Comparison of ENCODE assay signal across 8 cellular contexts in the genomic region with DNA sequence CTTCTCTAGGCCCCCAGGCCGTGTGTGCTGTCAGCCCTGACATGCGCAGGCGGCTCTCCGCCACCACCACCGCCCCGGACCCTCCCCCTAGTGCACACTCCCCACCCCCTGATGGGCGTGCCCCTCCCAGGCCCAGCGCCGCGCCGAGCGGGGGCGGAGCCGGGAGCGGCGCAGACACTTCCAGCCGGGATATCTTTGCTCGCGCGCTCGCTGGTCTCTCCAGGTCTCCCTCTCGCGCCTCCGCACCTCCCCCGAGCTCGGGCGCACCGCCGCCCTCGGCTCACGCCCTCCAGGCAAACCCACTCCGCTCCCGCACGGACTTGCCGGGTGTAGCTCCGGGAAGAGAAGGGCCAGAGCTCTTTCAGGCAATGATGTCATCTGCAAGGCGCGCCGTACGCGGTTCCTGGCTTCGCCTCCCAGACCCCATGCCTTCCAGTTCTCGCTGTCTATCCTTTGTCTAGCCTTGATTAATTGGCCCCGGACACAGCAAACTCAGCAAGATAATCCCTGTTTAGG. TPM values are rescaled to one million over a fixed set of nuclear protein-coding genes. Genes with fewer than 3 reads are reported as not detected.
DNase-seq lines count a peak whose midpoint lies in the region; ATAC-seq and TF ChIP-seq lines count a peak whose summit lies in the region.

A gene with protein sequence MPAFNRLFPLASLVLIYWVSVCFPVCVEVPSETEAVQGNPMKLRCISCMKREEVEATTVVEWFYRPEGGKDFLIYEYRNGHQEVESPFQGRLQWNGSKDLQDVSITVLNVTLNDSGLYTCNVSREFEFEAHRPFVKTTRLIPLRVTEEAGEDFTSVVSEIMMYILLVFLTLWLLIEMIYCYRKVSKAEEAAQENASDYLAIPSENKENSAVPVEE (minus strand): TSS at position 59 of the 516 bp plus-strand sequence. CDS start 823 bp downstream, outside the sequence.

- H3K9ac ChIP-seq in neural cell (ENCODE audit: low read length), result peak within 1 kb of the TSS; percentile 98

- no peaks in the 10 kb centered on the region for H3F3A ChIP-seq in neural cell (ENCODE audit: insufficient read depth, low read length, poor library complexity, severe bottlenecking)

- WGBS in aorta, 2 donors, result 1% methylated on average over 31 to 44 of the region's 44 CpGs

- peak within 1 kb of the TSS; percentile 71 for H3K4me3 Mint-ChIP-seq in activated T-helper 2 cell treated with anti-CD3 and anti-CD28 coated beads, Interferon-gamma antibody, Interleukin-2, Interleukin-4, amounts not matched to agents 10 μg/mL and 5 μg/mL and 100 μg/mL, durations not matched to agents 14 hours and 24 hours and 36 hours (ENCODE audit: low read depth)

- H3K27me3 ChIP-seq in neural cell (ENCODE audit: insufficient read depth, low read depth, low read length) (peaks cover 5% of the 10 kb centered on the region), aorta (ENCODE audit: control insufficient read depth in 1 of 2, insufficient read depth in 2 of 2, low read length in 1 of 2) (peaks cover 0 to 4% of the 10 kb centered on the region in 2 donors)

- H3K79me2 ChIP-seq in neural cell (replicated peaks; ENCODE audit: insufficient read depth, low read length), result peaks cover 30% of the 10 kb centered on the region

- peak within 1 kb of the TSS; percentile 68 for H3K4me2 ChIP-seq in neural cell (ENCODE audit: low read length)

- H3K27ac ChIP-seq in neural cell (ENCODE audit: low read length), result peak within 1 kb of the TSS; percentile 95
- no peak within 1 kb of the TSS for H3K27ac ChIP-seq in aorta (ENCODE audit: low read depth in 1 of 2, low read length in 2 of 2)

- H3K27me3 Mint-ChIP-seq in activated T-helper 2 cell treated with anti-CD3 and anti-CD28 coated beads, Interferon-gamma antibody, Interleukin-2, Interleukin-4, amounts not matched to agents 10 μg/mL and 5 μg/mL and 100 μg/mL, durations not matched to agents 14 hours and 24 hours and 36 hours (ENCODE audit: low read depth), result peaks cover 45% of the 10 kb centered on the region

- H3K9me3 Mint-ChIP-seq in activated T-helper 2 cell treated with anti-CD3 and anti-CD28 coated beads, Interferon-gamma antibody, Interleukin-2, Interleukin-4, amounts not matched to agents 10 μg/mL and 5 μg/mL and 100 μg/mL, durations not matched to agents 14 hours and 24 hours and 36 hours, result peaks cover 12% of the 10 kb centered on the region

- H3K9me3 ChIP-seq in neural cell (ENCODE audit: low read length), result no peaks in the 10 kb centered on the region
- peaks cover 2% of the 10 kb centered on the region for H3K9me3 ChIP-seq in aorta (ENCODE audit: control insufficient read depth, low read length)

- H3K4me3 ChIP-seq in AG10803 (ENCODE audit: low read length), result peak within 1 kb of the TSS; percentile 72
- peak within 1 kb of the TSS; percentile 95 for H3K4me3 ChIP-seq in neural cell (ENCODE audit: low read length)
- peak within 1 kb of the TSS in 1 of 2 donors; percentile 5 for H3K4me3 ChIP-seq in aorta (ENCODE audit: low read length in 2 of 2)

- no peaks in the 10 kb centered on the region for H3K4me1 ChIP-seq in aorta (ENCODE audit: control insufficient read depth in 1 of 2, insufficient read depth in 2 of 2, low read length in 2 of 2)

- intact Hi-C loops in activated T-helper 2 cell treated with anti-CD3 and anti-CD28 coated beads, Interferon-gamma antibody, Interleukin-2, Interleukin-4, amounts not matched to agents 10 μg/mL and 5 μg/mL and 100 μg/mL, durations not matched to agents 14 hours and 24 hours and 36 hours (cut with micrococcal nuclease), result no loop called here
- intact Hi-C loops in aorta (cut with DNase I), result no loop called here

- no peaks in the 10 kb centered on the region for H3K9me2 ChIP-seq in neural cell (ENCODE audit: insufficient read depth, low read length)

- no peaks in the 10 kb centered on the region for H4K20me1 ChIP-seq in neural cell (ENCODE audit: insufficient read depth)

- ATAC-seq in aorta (ENCODE audit: low FRiP score) (peak; percentile 88), GM21515 (IDR thresholded peaks at IDR 0.05; ENCODE audit: unreplicated experiment) (no peak)

- H3K36me3 Mint-ChIP-seq in activated T-helper 2 cell treated with anti-CD3 and anti-CD28 coated beads, Interferon-gamma antibody, Interleukin-2, Interleukin-4, amounts not matched to agents 10 μg/mL and 5 μg/mL and 100 μg/mL, durations not matched to agents 14 hours and 24 hours and 36 hours (ENCODE audit: low read depth), result no peaks in the 10 kb centered on the region

- peak; percentile 39 for DNase-seq in AG10803 (ENCODE audit: low read depth)
- DNase-seq in GM20000 (ENCODE audit: low spot score), result peak; percentile 70
- peak; percentile 75 for DNase-seq in NCI-H2171 (lab: John Stamatoyannopoulos, UW)
- no peak for DNase-seq in activated T-helper 2 cell treated with anti-CD3 and anti-CD28 coated beads, Interferon-gamma antibody, Interleukin-2, Interleukin-4, amounts not matched to agents 10 μg/mL and 5 μg/mL and 100 μg/mL, durations not matched to agents 14 hours and 24 hours and 36 hours (ENCODE audit: low spot score)
- peak; percentile 45 for DNase-seq in germinal center (ENCODE audit: low spot score)
- peak; percentile 57 to 77 for DNase-seq in aorta

- TF ChIP-seq RAD21 in neural cell (conservative IDR thresholded peaks at IDR 0.05), result peak; percentile 46

- peaks cover 6% of the 10 kb centered on the region for H3K4me1 Mint-ChIP-seq in activated T-helper 2 cell treated with anti-CD3 and anti-CD28 coated beads, Interferon-gamma antibody, Interleukin-2, Interleukin-4, amounts not matched to agents 10 μg/mL and 5 μg/mL and 100 μg/mL, durations not matched to agents 14 hours and 24 hours and 36 hours (ENCODE audit: low read depth)

- no peaks in the 10 kb centered on the region for H3K36me3 ChIP-seq in neural cell (ENCODE audit: insufficient read depth, low read length)
- no peaks in the 10 kb centered on the region for H3K36me3 ChIP-seq in aorta (ENCODE audit: control insufficient read depth in 1 of 2, insufficient read depth in 2 of 2, low read length in 1 of 2)

- H2AFZ ChIP-seq in neural cell (ENCODE audit: low read depth, low read length), result peak within 1 kb of the TSS; percentile 93

- TF ChIP-seq CTCF in AG10803 (conservative IDR thresholded peaks at IDR 0.05; ENCODE audit: low read length) (no peak), GM20000 (IDR thresholded peaks at IDR 0.05; ENCODE audit: extremely low read depth, missing control alignments) (no peak), neural cell (IDR thresholded peaks at IDR 0.05; ENCODE audit: poor library complexity, severe bottlenecking) (no peak)

- no peak within 1 kb of the TSS for H3K27ac Mint-ChIP-seq in activated T-helper 2 cell treated with anti-CD3 and anti-CD28 coated beads, Interferon-gamma antibody, Interleukin-2, Interleukin-4, amounts not matched to agents 10 μg/mL and 5 μg/mL and 100 μg/mL, durations not matched to agents 14 hours and 24 hours and 36 hours

- peak; percentile 29 for TF ChIP-seq EP300 in neural cell (conservative IDR thresholded peaks at IDR 0.05; ENCODE audit: poor library complexity, severe bottlenecking)

TF ChIP-seq in neural cell, 6 proteins besides CTCF, POLR2A, EP300 and RAD21:
- peak; percentile 38 for TF ChIP-seq TAF1 (IDR thresholded peaks at IDR 0.05; ENCODE audit: low read depth)
- no peak for TF ChIP-seq SMC3 (conservative IDR thresholded peaks at IDR 0.05; ENCODE audit: poor library complexity)
- peak; percentile 88 for TF ChIP-seq POLR2AphosphoS5 (IDR thresholded peaks at IDR 0.05)
- no peak for TF ChIP-seq MXI1 (conservative IDR thresholded peaks at IDR 0.05; ENCODE audit: poor library complexity, severe bottlenecking)
- no peak for TF ChIP-seq EZH2 (IDR thresholded peaks at IDR 0.05; ENCODE audit: borderline replicate concordance, insufficient read depth, low read length, poor library complexity, severe bottlenecking)
- TF ChIP-seq, protein P1, sequence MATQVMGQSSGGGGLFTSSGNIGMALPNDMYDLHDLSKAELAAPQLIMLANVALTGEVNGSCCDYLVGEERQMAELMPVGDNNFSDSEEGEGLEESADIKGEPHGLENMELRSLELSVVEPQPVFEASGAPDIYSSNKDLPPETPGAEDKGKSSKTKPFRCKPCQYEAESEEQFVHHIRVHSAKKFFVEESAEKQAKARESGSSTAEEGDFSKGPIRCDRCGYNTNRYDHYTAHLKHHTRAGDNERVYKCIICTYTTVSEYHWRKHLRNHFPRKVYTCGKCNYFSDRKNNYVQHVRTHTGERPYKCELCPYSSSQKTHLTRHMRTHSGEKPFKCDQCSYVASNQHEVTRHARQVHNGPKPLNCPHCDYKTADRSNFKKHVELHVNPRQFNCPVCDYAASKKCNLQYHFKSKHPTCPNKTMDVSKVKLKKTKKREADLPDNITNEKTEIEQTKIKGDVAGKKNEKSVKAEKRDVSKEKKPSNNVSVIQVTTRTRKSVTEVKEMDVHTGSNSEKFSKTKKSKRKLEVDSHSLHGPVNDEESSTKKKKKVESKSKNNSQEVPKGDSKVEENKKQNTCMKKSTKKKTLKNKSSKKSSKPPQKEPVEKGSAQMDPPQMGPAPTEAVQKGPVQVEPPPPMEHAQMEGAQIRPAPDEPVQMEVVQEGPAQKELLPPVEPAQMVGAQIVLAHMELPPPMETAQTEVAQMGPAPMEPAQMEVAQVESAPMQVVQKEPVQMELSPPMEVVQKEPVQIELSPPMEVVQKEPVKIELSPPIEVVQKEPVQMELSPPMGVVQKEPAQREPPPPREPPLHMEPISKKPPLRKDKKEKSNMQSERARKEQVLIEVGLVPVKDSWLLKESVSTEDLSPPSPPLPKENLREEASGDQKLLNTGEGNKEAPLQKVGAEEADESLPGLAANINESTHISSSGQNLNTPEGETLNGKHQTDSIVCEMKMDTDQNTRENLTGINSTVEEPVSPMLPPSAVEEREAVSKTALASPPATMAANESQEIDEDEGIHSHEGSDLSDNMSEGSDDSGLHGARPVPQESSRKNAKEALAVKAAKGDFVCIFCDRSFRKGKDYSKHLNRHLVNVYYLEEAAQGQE (IDR thresholded peaks at IDR 0.05; ENCODE audit: borderline replicate concordance), result peak; percentile 91

RNA-seq across cellular contexts. Expression of the gene that starts here (rescaled TPM):
- not detected in 2 replicates for total RNA-seq in activated T-helper 2 cell treated with anti-CD3 and anti-CD28 coated beads, Interferon-gamma antibody, Interleukin-2, Interleukin-4, amounts not matched to agents 10 μg/mL and 5 μg/mL and 100 μg/mL, durations not matched to agents 14 hours and 24 hours and 36 hours
- polyA plus RNA-seq in neural cell, result 42.1 and 46.3 TPM in 2 replicates
- 90.1 and 114 TPM in 2 replicates for polyA minus RNA-seq in neural cell
- 1 to 10 TPM in 1 of 2 donors, under 1 TPM in 1; 0.16 to 1.3 TPM for total RNA-seq in aorta
- polyA plus RNA-seq in aorta, result under 1 TPM in 1 of 2 donors, not detected in 1; 0.08 TPM

Comparison
In these comparisons a context has a peak if more than half of its experiments do, and no peak if none do; other contexts are left out.
1. RNA of the gene that starts here (polyA plus RNA-seq): 42.1 to 46.3 TPM in neural cell; 0.08 TPM in aorta; every median in the first group is over 10 times any median in the second.